19 cellular contexts compared by ENCODE assay signal in the genomic region with DNA sequence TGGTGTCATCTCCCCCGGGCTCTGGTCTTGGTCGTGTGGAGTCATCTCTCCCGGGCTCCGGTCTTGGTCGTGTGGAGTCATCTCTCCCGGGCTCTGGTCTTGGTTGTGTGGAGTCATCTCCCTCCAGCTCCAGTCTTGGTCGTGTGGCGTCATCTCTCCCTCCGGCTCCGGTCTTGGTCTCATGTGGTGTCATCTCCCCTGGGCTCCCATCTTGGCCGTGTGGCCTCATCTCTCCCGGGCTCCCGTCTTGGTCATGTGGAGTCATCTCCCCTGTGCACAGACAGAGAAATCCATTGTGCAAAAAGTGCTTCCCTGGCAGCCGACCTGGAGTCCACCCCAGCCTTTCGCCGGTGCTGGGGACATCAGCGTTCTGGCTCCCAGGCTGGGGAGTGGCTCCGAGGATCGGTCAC.
A peak's percentile ranks its signal among the peaks of the same experiment; 100 is the strongest.
DNase-seq lines count a peak whose midpoint lies in the region; ATAC-seq and TF ChIP-seq lines count a peak whose summit lies in the region.
"Had no signal": no experiment of that assay in that cellular context is flagged by ENCODE, and none has a peak within 500 bp of the region (broad histone marks: within the 10 kb centered on the region; RNA-seq: fewer than 3 reads in every experiment).

No MANE protein-coding gene starts in this region.

- peaks cover 49% of the 10 kb centered on the region for H3K4me1 Mint-ChIP-seq in nephron progenitor cell

- H3K4me1 ChIP-seq in ACC112 (ENCODE audit: control insufficient read depth, insufficient read depth, low read length, unreplicated experiment) = no peaks in the 10 kb centered on the region
- no peaks in the 10 kb centered on the region for H3K4me1 ChIP-seq in OCI-LY7 (ENCODE audit: insufficient read depth, low read length, poor library complexity, severe bottlenecking)

- H4K20me1 ChIP-seq in OCI-LY7 (ENCODE audit: insufficient read depth, low read length) = no peaks in the 10 kb centered on the region

- peak overlapping the region; percentile 4; the same call in 1 of the 2 replicates for H3K27ac ChIP-seq in ACC112 (ENCODE audit: low read depth, low read length)
- no peak overlapping the region for H3K27ac ChIP-seq in OCI-LY7 (ENCODE audit: low read depth, low read length, poor library complexity, severe bottlenecking)
- H3K27ac ChIP-seq: SJCRH30, skin epidermis, upper lobe of left lung had no signal

- no peak overlapping the region for H3K4me3 ChIP-seq in ACC112 (ENCODE audit: low read depth, low read length)
- H3K4me3 ChIP-seq in cardiac fibroblast (replicated peaks in 1 of 2; ENCODE audit: low read depth in 2 of 2, low read length in 2 of 2) = no peak overlapping the region
- no peak overlapping the region for H3K4me3 ChIP-seq in OCI-LY7 (ENCODE audit: low read depth, low read length, poor library complexity, severe bottlenecking)
- H3K4me3 ChIP-seq: SJCRH30, skin epidermis, upper lobe of left lung had no signal

- H3K4me2 ChIP-seq in OCI-LY7 (ENCODE audit: low read length) = no peak overlapping the region

- H2AFZ ChIP-seq in ACC112 (ENCODE audit: low read length, unreplicated experiment) (no peak overlapping the region), OCI-LY7 (ENCODE audit: low read length) (no peak overlapping the region)

- no peaks in the 10 kb centered on the region for H3K9me3 ChIP-seq in OCI-LY7 (ENCODE audit: low read length)
- H3K9me3 ChIP-seq: SJCRH30, upper lobe of left lung had no signal

- DNase-seq in GOT3 (lab: John Stamatoyannopoulos, UW) (peak; percentile 10), cardiac fibroblast (ENCODE audit: low read depth in 2 of 2) (peak; percentile 5 to 79), nephron progenitor cell (no peak), DMS114 treated with DMSO at 0.1 percent for 48 hours (lab: John Stamatoyannopoulos, UW; ENCODE audit: unreplicated experiment) (no peak), SHP77 (lab: John Stamatoyannopoulos, UW) (no peak), OCI-LY7 (ENCODE audit: low spot score) (no peak)
- DNase-seq: activated CD4-positive, alpha-beta T cell treated with anti-CD3 and anti-CD28 coated beads for 4 hours; GDM1; islet precursor cell; KG1; NCI-H1105 treated with DMSO at 0.1 percent for 48 hours; SJCRH30; stimulated activated naive CD4-positive, alpha-beta T cell; T-helper 9 cell had no signal

- H3K36me3 Mint-ChIP-seq in nephron progenitor cell (ENCODE audit: low read depth) = peaks cover 45% of the 10 kb centered on the region

- no TSS peak for BruUV-seq in OCI-LY7 (replicated peaks; lab: Mats Ljungman, UMichigan)

- H3K36me3 ChIP-seq in ACC112 (ENCODE audit: insufficient read depth, low read length) = peaks cover 6% of the 10 kb centered on the region; the same call in 1 of the 2 replicates
- H3K36me3 ChIP-seq in OCI-LY7 (ENCODE audit: insufficient read depth, low read length) = peaks cover 100% of the 10 kb centered on the region

- H3K27me3 ChIP-seq in ACC112 (ENCODE audit: insufficient read depth, low read length) = no peaks in the 10 kb centered on the region
- H3K27me3 ChIP-seq: SJCRH30, upper lobe of left lung had no signal

- intact Hi-C loops in OCI-LY7 (cut with micrococcal nuclease; ENCODE audit: unreplicated experiment) = no loop called here

- no peak for ATAC-seq in GM21526 (IDR thresholded peaks at IDR 0.05; ENCODE audit: low FRiP score, unreplicated experiment)

- H3K9me2 ChIP-seq in OCI-LY7 (ENCODE audit: insufficient read depth, low read length) = no peaks in the 10 kb centered on the region

- no peak for TF ChIP-seq CTCF in cardiac fibroblast (IDR thresholded peaks at IDR 0.05; ENCODE audit: low read depth, low read length)
- no peak for TF ChIP-seq CTCF in nephron progenitor cell (IDR thresholded peaks at IDR 0.05)
- TF ChIP-seq CTCF in OCI-LY7 (conservative IDR thresholded peaks at IDR 0.05; ENCODE audit: low read length) = no peak

- no peaks in the 10 kb centered on the region for H3K79me2 ChIP-seq in ACC112 (ENCODE audit: control insufficient read depth, insufficient read depth, low read length, unreplicated experiment)
- H3K79me2 ChIP-seq in OCI-LY7 (ENCODE audit: insufficient read depth, low read depth, low read length) = no peaks in the 10 kb centered on the region

- H3K9me3 Mint-ChIP-seq in nephron progenitor cell = no peaks in the 10 kb centered on the region
- H3K9me3 Mint-ChIP-seq: neural crest cell had no signal

- peak overlapping the region; percentile 15 for H3K4me3 Mint-ChIP-seq in nephron progenitor cell
- H3K4me3 Mint-ChIP-seq: neural crest cell had no signal

- peak overlapping the region; percentile 50 for H3K27ac Mint-ChIP-seq in nephron progenitor cell

- CTCF ChIA-PET in OCI-LY7 (lab: Charles Lee; ENCODE audit: unreplicated experiment) = no interaction called here

- no peaks in the 10 kb centered on the region for H3K27me3 Mint-ChIP-seq in nephron progenitor cell (ENCODE audit: low read depth, poor library complexity)

- POLR2A ChIA-PET in OCI-LY7 (lab: Charles Lee) = no interaction called here

Comparison
In these comparisons a context has a peak if more than half of its experiments do, and no peak if none do; other contexts are left out.
1. DNase-seq: peak in GOT3 (single experiment) and cardiac fibroblast (2 of 2); none in nephron progenitor cell (single experiment), DMS114 treated with DMSO at 0.1 percent for 48 hours (single experiment), SHP77 (0 of 2) and OCI-LY7 (single experiment).